In the genomic region with DNA sequence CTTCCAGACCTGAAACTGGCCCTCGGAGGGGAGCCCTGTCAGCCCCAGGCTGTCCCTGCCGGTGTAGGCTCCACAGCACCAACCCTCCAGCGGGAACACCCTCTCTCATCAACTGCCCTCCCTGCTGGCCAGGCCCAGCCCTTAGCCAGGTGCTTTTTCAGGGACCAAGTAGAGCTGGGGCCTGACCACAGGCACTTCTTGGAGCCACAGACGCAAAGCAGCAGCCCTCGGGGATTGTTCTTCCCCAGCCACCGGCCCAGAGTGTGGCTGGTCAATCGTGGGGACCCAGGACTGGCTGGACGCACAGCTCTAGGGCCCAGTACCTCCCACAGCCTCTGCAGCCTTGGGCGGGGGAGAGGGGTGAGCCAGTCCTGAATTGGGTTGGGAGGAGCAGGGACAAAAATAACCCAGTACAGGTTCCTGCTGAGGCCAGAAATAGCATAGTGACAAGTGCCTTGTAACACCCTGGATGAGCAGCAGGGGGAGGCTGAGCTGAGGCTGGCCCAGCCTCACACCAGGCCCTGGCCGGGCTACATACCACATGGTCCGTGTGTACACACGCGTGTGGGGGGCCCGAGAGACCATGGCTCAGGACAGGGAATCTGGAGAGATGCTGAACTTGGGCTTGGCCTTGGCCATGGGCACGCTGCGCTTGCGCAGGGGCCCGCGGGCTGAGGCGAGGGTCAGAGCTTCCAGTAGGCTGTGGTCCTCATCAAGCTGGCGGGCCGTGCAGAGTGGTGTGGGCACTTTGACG, we compare ENCODE assay signal across 8 cellular contexts. TPM values are rescaled to one million over a fixed set of nuclear protein-coding genes. Genes with fewer than 3 reads are reported as not detected.
DNase-seq lines count a peak whose midpoint lies in the region; ATAC-seq and TF ChIP-seq lines count a peak whose summit lies in the region.

No MANE protein-coding gene starts in this region.

- H3K36me3 ChIP-seq in gastroesophageal sphincter: no peaks in the 10 kb centered on the region

- H3K9me3 ChIP-seq in gastroesophageal sphincter: no peaks in the 10 kb centered on the region

- intact Hi-C loops in posterior cingulate gyrus (cut with DNase I): no loop called here

- no peaks in the 10 kb centered on the region for H3K27me3 ChIP-seq in gastroesophageal sphincter

- H3K4me3 ChIP-seq in gastroesophageal sphincter: peak overlapping the region in 1 of 2 donors; percentile 23

- H3K4me1 ChIP-seq in gastroesophageal sphincter: peaks cover 0 to 42% (median 10%) of the 10 kb centered on the region in 3 donors

- peak; percentile 65 for DNase-seq in AG08395 (ENCODE audit: low spot score)
- peak; percentile 66 for DNase-seq in GM13977 (ENCODE audit: low spot score)
- peak; percentile 38 for DNase-seq in NCI-H526 treated with DMSO at 0.1 percent for 48 hours (lab: John Stamatoyannopoulos, UW)
- DNase-seq in activated T-cell treated with anti-CD3 and anti-CD28 coated beads, Interleukin-2, amount 50 U/mL, for 48 hours: peak; percentile 66 to 73
- peak in 9 of 10 donors; percentile 43 to 94 (median 66) for DNase-seq in posterior cingulate gyrus

- no peak for TF ChIP-seq POLR2A in gastroesophageal sphincter (IDR thresholded peaks at IDR 0.05)

- 44 to 67% methylated on average over 1 to 8 of the region's 23 CpGs for WGBS in gastroesophageal sphincter (ENCODE audit: low coverage in 1 of 2), 2 donors

- no peak for TF ChIP-seq EP300 in gastroesophageal sphincter (IDR thresholded peaks at IDR 0.05)

- peak; percentile 69 for TF ChIP-seq CTCF in GM13977 (IDR thresholded peaks at IDR 0.05; ENCODE audit: extremely low read depth, insufficient read depth, missing control alignments)
- peak in 3 of 4 experiments; percentile 47 to 65 (median 61) for TF ChIP-seq CTCF in gastroesophageal sphincter (IDR thresholded peaks at IDR 0.05)

- ATAC-seq in HG02973 (IDR thresholded peaks at IDR 0.05; ENCODE audit: unreplicated experiment) (peak; percentile 57), gastroesophageal sphincter (peak; percentile 69), HG03135 (IDR thresholded peaks at IDR 0.05; ENCODE audit: unreplicated experiment) (no peak)

- peak overlapping the region in 3 of 4 donors; percentile 71 to 80 (median 72) for H3K27ac ChIP-seq in gastroesophageal sphincter

- in situ Hi-C loops in GM13977 (cut with MboI; ENCODE audit: low pct_unique_long_range_greater_than_20kb, low sequenced_read_pairs, unreplicated experiment): loop anchor here (10.0 kb wide), 1 partner anchor 118 kb away; no protein-coding TSS in a partner anchor

RNA-seq across cellular contexts. Expression of gene KCNJ11, which starts 2.0 kb away (rescaled TPM):
- 1 to 10 TPM in 3 of 4 donors, under 1 TPM in 1; 0.67 to 4.0 (median 2.8) TPM for total RNA-seq in gastroesophageal sphincter

RNA-seq across cellular contexts. Expression of gene NCR3LG1, which starts 34.9 kb away (rescaled TPM):
- 1 to 10 TPM; 2.7 to 4.7 (median 3.9) TPM for total RNA-seq in gastroesophageal sphincter
